1 cellular context compared by ENCODE assay signal in the genomic region with DNA sequence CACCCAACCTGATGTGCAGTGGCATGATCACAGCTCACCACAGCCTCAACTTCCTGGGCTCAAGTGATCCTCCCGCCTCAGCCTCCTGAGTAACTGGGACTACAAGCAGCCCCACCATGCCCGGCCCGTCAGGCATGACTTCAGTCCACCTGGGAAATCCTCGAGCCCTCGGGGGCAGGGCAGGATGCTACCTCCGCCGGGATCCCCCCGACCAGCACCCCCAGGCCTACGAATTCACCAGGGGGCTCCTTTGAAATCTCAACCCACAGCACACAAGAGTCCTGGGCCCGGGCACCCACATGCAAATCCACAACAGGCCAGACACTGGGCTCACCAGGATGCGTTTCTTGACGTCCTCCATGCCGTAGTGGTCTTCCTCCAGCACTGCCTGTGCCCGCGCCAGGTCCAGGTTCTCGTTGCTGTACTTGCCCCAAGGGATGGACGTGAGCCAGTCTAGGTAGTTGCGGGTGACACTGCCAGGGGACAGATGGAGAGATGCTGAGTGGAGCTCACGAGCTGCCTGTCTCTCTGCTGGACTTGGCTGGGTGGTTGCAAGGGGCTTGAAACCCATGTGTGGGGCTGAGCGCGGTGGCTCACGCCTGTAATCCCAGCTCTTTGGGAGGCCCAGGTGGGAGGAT.
TF ChIP-seq lines count a peak whose summit lies in the region.

No MANE protein-coding gene starts in this region.

TF ChIP-seq in IMR-90, 13 proteins besides CTCF, POLR2A, EP300 and RAD21:
- TF ChIP-seq MAZ (IDR thresholded peaks at IDR 0.05; ENCODE audit: borderline replicate concordance, low read depth, low read length) (no peak), NFE2L2 (IDR thresholded peaks at IDR 0.05; ENCODE audit: low read depth, low read length) (no peak), MAFK (IDR thresholded peaks at IDR 0.05; ENCODE audit: low read depth, low read length) (no peak), CEBPB (IDR thresholded peaks at IDR 0.05; ENCODE audit: low read depth, low read length) (no peak), RFX5 (IDR thresholded peaks at IDR 0.05; ENCODE audit: low read depth, low read length) (no peak), MXI1 (IDR thresholded peaks at IDR 0.05; ENCODE audit: borderline replicate concordance, low read depth, low read length) (no peak), RCOR1 (IDR thresholded peaks at IDR 0.05; ENCODE audit: insufficient replicate concordance, low read length) (no peak), FOS (IDR thresholded peaks at IDR 0.05; ENCODE audit: low read depth, low read length) (no peak), CHD1 (IDR thresholded peaks at IDR 0.05; ENCODE audit: low read depth, low read length) (no peak), SMC3 (IDR thresholded peaks at IDR 0.05; ENCODE audit: low read depth, low read length) (no peak)
- TF ChIP-seq, protein P1, sequence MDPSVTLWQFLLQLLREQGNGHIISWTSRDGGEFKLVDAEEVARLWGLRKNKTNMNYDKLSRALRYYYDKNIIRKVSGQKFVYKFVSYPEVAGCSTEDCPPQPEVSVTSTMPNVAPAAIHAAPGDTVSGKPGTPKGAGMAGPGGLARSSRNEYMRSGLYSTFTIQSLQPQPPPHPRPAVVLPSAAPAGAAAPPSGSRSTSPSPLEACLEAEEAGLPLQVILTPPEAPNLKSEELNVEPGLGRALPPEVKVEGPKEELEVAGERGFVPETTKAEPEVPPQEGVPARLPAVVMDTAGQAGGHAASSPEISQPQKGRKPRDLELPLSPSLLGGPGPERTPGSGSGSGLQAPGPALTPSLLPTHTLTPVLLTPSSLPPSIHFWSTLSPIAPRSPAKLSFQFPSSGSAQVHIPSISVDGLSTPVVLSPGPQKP (IDR thresholded peaks at IDR 0.05; ENCODE audit: borderline replicate concordance, low read depth, low read length), result no peak
TF ChIP-seq in IMR-90: peak in this region for 0.
